Comparison of ENCODE assay signal across 1 cellular context in the genomic region with DNA sequence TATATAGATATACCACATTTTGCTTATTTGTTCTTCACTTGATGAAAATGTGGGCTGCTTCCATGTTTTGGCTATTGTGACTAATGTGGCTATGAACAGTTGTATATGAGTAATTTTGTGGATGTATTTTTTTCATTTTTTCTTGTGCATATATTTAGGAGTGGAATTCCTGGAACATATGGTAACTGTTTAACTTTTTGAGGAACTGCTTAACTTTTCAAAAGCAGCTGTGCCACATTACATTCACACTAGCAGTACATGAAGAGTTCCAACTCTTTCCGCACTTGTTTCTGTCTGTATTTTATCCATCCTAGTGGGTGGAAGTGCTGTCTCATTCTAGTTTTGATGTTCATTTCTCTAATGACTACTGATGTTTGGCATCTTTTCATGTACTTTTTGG.
TF ChIP-seq lines count a peak whose summit lies in the region.

No MANE protein-coding gene starts in this region.

TF ChIP-seq in IMR-90, 13 proteins besides CTCF, POLR2A, EP300 and RAD21 (continued from another document):
- TF ChIP-seq, protein P1, sequence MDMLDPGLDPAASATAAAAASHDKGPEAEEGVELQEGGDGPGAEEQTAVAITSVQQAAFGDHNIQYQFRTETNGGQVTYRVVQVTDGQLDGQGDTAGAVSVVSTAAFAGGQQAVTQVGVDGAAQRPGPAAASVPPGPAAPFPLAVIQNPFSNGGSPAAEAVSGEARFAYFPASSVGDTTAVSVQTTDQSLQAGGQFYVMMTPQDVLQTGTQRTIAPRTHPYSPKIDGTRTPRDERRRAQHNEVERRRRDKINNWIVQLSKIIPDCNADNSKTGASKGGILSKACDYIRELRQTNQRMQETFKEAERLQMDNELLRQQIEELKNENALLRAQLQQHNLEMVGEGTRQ (IDR thresholded peaks at IDR 0.05; ENCODE audit: low read depth, low read length), result no peak
- peak; percentile 16; the same call in 1 of the 2 replicates for TF ChIP-seq NFE2L2 (IDR thresholded peaks at IDR 0.05; ENCODE audit: low read depth, low read length)
- TF ChIP-seq SMC3 (IDR thresholded peaks at IDR 0.05; ENCODE audit: low read depth, low read length), result no peak
- no peak for TF ChIP-seq CHD1 (IDR thresholded peaks at IDR 0.05; ENCODE audit: low read depth, low read length)
